15 cellular contexts compared by ENCODE assay signal in the genomic region with DNA sequence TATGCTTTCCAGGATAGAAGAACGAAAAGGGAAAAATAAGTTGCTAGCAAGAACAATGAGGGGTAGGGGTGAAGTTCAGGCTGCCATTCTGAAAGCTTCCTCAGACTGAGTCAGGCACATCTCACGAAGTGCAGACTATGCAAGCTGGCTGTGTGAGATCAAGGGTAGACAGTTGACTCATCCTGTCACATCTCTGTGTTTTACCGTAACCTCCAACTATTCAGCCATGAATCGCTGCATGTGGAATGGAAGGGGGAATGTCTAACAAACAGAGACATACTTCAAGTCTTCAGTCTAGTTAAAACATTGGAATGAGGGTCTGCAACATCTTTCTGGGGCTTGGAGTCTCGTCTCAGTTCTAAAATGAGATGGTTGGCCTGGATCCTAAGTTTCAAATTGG. TPM values are rescaled to one million over a fixed set of nuclear protein-coding genes. Genes with fewer than 3 reads are reported as not detected.
DNase-seq lines count a peak whose midpoint lies in the region; ATAC-seq and TF ChIP-seq lines count a peak whose summit lies in the region.
"Had no signal": no experiment of that assay in that cellular context is flagged by ENCODE, and none has a peak within 500 bp of the region (broad histone marks: within the 10 kb centered on the region; RNA-seq: fewer than 3 reads in every experiment).

No MANE protein-coding gene starts in this region.

- H3K4ac ChIP-seq in mesenchymal stem cell (ENCODE audit: low read depth in 1 of 2, low read length in 2 of 2) = no peak overlapping the region

- H2BK12ac ChIP-seq in mesenchymal stem cell (ENCODE audit: low read length in 2 of 2) = no peak overlapping the region

- peak; percentile 47 for DNase-seq in AG09309 (ENCODE audit: low read depth)
- peak; percentile 50 for DNase-seq in HS-5 (ENCODE audit: low read depth)
- DNase-seq in brain pericyte (ENCODE audit: low read depth, low spot score) = peak; percentile 21
- peak; percentile 88 for DNase-seq in mesenchymal stem cell
- no peak for DNase-seq in esophagus muscularis mucosa (ENCODE audit: extremely low spot score)
- no peak for DNase-seq in SW480 (ENCODE audit: low spot score)
- DNase-seq in type B pancreatic cell (ENCODE audit: extremely low spot score, unreplicated experiment) = no peak
- DNase-seq: activated CD4-positive, alpha-beta T cell treated with anti-CD3 and anti-CD28 coated beads, Interleukin-2, amount 10 ng/mL, durations not matched to agents 7 days and 5 days; caudate nucleus; erythroblast; immature natural killer cell; NCI-H187; nephron progenitor cell had no signal

- H3K14ac ChIP-seq in mesenchymal stem cell (ENCODE audit: low read length in 2 of 2) = no peak overlapping the region

- H2BK5ac ChIP-seq in mesenchymal stem cell (ENCODE audit: low read depth, low read length, poor library complexity, severe bottlenecking) = no peak overlapping the region

- no peak overlapping the region for H2AFZ ChIP-seq in mesenchymal stem cell (ENCODE audit: low read depth, low read length)

- no peak overlapping the region for H4K91ac ChIP-seq in mesenchymal stem cell (ENCODE audit: low read length)

- H3K9me3 ChIP-seq in mesenchymal stem cell (ENCODE audit: control insufficient read depth, low read length) (no peaks in the 10 kb centered on the region), esophagus muscularis mucosa (no peaks in the 10 kb centered on the region)
- H3K9me3 ChIP-seq: BLaER1 had no signal

- H3K27ac ChIP-seq in mesenchymal stem cell (ENCODE audit: low read length, poor library complexity, severe bottlenecking) (peak overlapping the region; percentile 73), esophagus muscularis mucosa (replicated peaks in 1 of 4) (no peak overlapping the region)
- H3K27ac ChIP-seq: BLaER1 had no signal

- H3K9ac ChIP-seq in mesenchymal stem cell (ENCODE audit: low read length) = peak overlapping the region; percentile 39
- H3K9ac ChIP-seq: BLaER1 had no signal

- no peak overlapping the region for H4K8ac ChIP-seq in mesenchymal stem cell (ENCODE audit: low read length)

- H3K36me3 Mint-ChIP-seq in type B pancreatic cell = no peaks in the 10 kb centered on the region
- H3K36me3 Mint-ChIP-seq: immature natural killer cell had no signal

- no peak overlapping the region for H2BK15ac ChIP-seq in mesenchymal stem cell (ENCODE audit: low read depth, poor library complexity, severe bottlenecking)

- H3K27me3 Mint-ChIP-seq in type B pancreatic cell = peaks cover 3% of the 10 kb centered on the region
- H3K27me3 Mint-ChIP-seq: activated CD4-positive, alpha-beta T cell treated with anti-CD3 and anti-CD28 coated beads, Interleukin-2, amount 10 ng/mL, durations not matched to agents 7 days and 5 days had no signal

- no peak overlapping the region for H2BK120ac ChIP-seq in mesenchymal stem cell (ENCODE audit: low read depth, low read length)

- H3K23ac ChIP-seq in mesenchymal stem cell (ENCODE audit: low read length in 2 of 2) = no peak overlapping the region

- peaks cover 6% of the 10 kb centered on the region for H3K4me1 Mint-ChIP-seq in type B pancreatic cell (ENCODE audit: unreplicated experiment)
- H3K4me1 Mint-ChIP-seq: activated CD4-positive, alpha-beta T cell treated with anti-CD3 and anti-CD28 coated beads, Interleukin-2, amount 10 ng/mL, durations not matched to agents 7 days and 5 days had no signal

- no peak overlapping the region for H3K27ac Mint-ChIP-seq in type B pancreatic cell
- H3K27ac Mint-ChIP-seq: activated CD4-positive, alpha-beta T cell treated with anti-CD3 and anti-CD28 coated beads, Interleukin-2, amount 10 ng/mL, durations not matched to agents 7 days and 5 days; immature natural killer cell; nephron progenitor cell had no signal

- no peak overlapping the region for H2AK5ac ChIP-seq in mesenchymal stem cell (ENCODE audit: low read length, severe bottlenecking)

- TF ChIP-seq POLR2A in esophagus muscularis mucosa (IDR thresholded peaks at IDR 0.05; ENCODE audit: low read depth) = no peak

- H3K4me1 ChIP-seq in mesenchymal stem cell (ENCODE audit: control insufficient read depth, insufficient read depth, low read depth, low read length) = no peaks in the 10 kb centered on the region
- H3K4me1 ChIP-seq in esophagus muscularis mucosa = peaks cover 0 to 20% (median 10%) of the 10 kb centered on the region in 4 donors
- H3K4me1 ChIP-seq: BLaER1 had no signal

- ATAC-seq in HG02623 (IDR thresholded peaks at IDR 0.05; ENCODE audit: unreplicated experiment) = no peak

- intact Hi-C loops in esophagus muscularis mucosa (cut with DNase I) = loop anchor here (5.0 kb wide), 1 partner anchor 341 kb away; no protein-coding TSS in a partner anchor

- TF ChIP-seq CTCF in AG09309 (IDR thresholded peaks at IDR 0.05; ENCODE audit: control insufficient read depth, insufficient read depth, low read depth, low read length, missing control alignments) (no peak), esophagus muscularis mucosa (IDR thresholded peaks at IDR 0.05) (no peak), type B pancreatic cell (conservative IDR thresholded peaks at IDR 0.05) (no peak)

- H3K27me3 ChIP-seq in mesenchymal stem cell (ENCODE audit: control insufficient read depth in 1 of 2, insufficient read depth in 1 of 2, low read length in 2 of 2) (no peaks in the 10 kb centered on the region), esophagus muscularis mucosa (no peaks in the 10 kb centered on the region)
- H3K27me3 ChIP-seq: BLaER1 had no signal

- TF ChIP-seq EP300 in esophagus muscularis mucosa (IDR thresholded peaks at IDR 0.05) = no peak

- no peaks in the 10 kb centered on the region for H3K36me3 ChIP-seq in mesenchymal stem cell (ENCODE audit: control insufficient read depth in 1 of 2, insufficient read depth in 2 of 2, low read depth in 1 of 2, low read length in 2 of 2)
- no peaks in the 10 kb centered on the region for H3K36me3 ChIP-seq in esophagus muscularis mucosa
- H3K36me3 ChIP-seq: BLaER1 had no signal

- H3K4me2 ChIP-seq in mesenchymal stem cell (ENCODE audit: low read length, poor library complexity, severe bottlenecking) = no peak overlapping the region
- H3K4me2 ChIP-seq: BLaER1 had no signal

- H3K79me1 ChIP-seq in mesenchymal stem cell (replicated peaks; ENCODE audit: low read length, poor library complexity, severe bottlenecking) = no peaks in the 10 kb centered on the region

- 32% methylated on average over 3 of the region's 5 CpGs for WGBS in mesenchymal stem cell
- 74% methylated on average over 5 of the region's 5 CpGs for WGBS in esophagus muscularis mucosa

- H3K4me3 Mint-ChIP-seq in type B pancreatic cell = no peak overlapping the region
- H3K4me3 Mint-ChIP-seq: activated CD4-positive, alpha-beta T cell treated with anti-CD3 and anti-CD28 coated beads, Interleukin-2, amount 10 ng/mL, durations not matched to agents 7 days and 5 days; immature natural killer cell; nephron progenitor cell had no signal

- no peaks in the 10 kb centered on the region for H3K9me3 Mint-ChIP-seq in type B pancreatic cell
- H3K9me3 Mint-ChIP-seq: activated CD4-positive, alpha-beta T cell treated with anti-CD3 and anti-CD28 coated beads, Interleukin-2, amount 10 ng/mL, durations not matched to agents 7 days and 5 days; nephron progenitor cell had no signal

- H3K18ac ChIP-seq in mesenchymal stem cell (ENCODE audit: low read depth in 1 of 2, low read length in 2 of 2) = peak overlapping the region in 1 of 2 experiments; percentile 6

- H3K4me3 ChIP-seq in AG09309 (ENCODE audit: control insufficient read depth, low read depth, low read length) (no peak overlapping the region), mesenchymal stem cell (ENCODE audit: insufficient read depth in 1 of 2, low read depth in 1 of 2, low read length in 2 of 2) (peak overlapping the region in 1 of 2 experiments; percentile 20), esophagus muscularis mucosa (no peak overlapping the region)
- H3K4me3 ChIP-seq: BLaER1 had no signal

RNA-seq across cellular contexts. Expression of gene AGTR1, which starts 25.9 kb away (rescaled TPM):
- polyA plus RNA-seq in mesenchymal stem cell (2013, experiment 1 of 2) = 0.87 TPM
- 0.90 TPM for polyA plus RNA-seq in mesenchymal stem cell (2013, experiment 2 of 2)
- total RNA-seq in esophagus muscularis mucosa (10 to 100 TPM; 11.3 to 17.4 (median 14.4) TPM), type B pancreatic cell (ENCODE audit: low replicate concordance) (0.90 and 2.4 TPM in 2 replicates)
- total RNA-seq: activated CD4-positive, alpha-beta T cell treated with anti-CD3 and anti-CD28 coated beads, Interleukin-2, amount 10 ng/mL, durations not matched to agents 7 days and 5 days had no signal
- polyA plus RNA-seq: immature natural killer cell had no signal

Comparison
In these comparisons a context has a peak if more than half of its experiments do, and no peak if none do; other contexts are left out.
1. DNase-seq: peak in AG09309 (single experiment), HS-5 (single experiment), brain pericyte (single experiment) and mesenchymal stem cell (single experiment); none in esophagus muscularis mucosa (single experiment), SW480 (single experiment) and type B pancreatic cell (single experiment).